Comparison of ENCODE assay signal across 32 cellular contexts in the genomic region with DNA sequence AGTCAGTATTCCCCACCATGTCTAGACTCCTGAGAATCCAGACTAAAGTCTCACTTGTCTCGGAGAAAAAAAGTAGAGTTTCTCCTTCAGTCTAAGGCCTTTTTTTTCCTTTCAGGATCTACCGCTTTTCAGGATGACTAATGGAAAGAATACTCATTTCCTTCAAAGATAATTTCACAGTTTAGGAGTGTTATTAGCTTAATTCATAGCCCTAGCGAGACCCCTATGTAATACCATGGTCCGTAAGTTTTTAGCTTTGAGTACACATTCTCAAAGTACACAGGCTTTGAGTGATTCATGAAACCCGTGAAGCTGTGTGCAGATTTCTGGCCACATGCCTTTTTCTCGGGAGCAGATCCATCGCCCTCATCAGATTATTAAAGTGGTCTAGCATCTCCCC.
"Had no signal": no experiment of that assay in that cellular context is flagged by ENCODE, and none has a peak within 500 bp of the region (broad histone marks: within the 10 kb centered on the region; RNA-seq: fewer than 3 reads in every experiment).

No MANE protein-coding gene starts in this region.

- H3K27ac ChIP-seq: adrenal gland, esophagus muscularis mucosa, foreskin keratinocyte, heart left ventricle, left lung, lower lobe of right lung, neutrophil, skin epidermis, thyroid gland had no signal

- H3K4me1 ChIP-seq: adrenal gland, lower lobe of right lung had no signal

- H3K36me3 Mint-ChIP-seq: activated naive CD8-positive, alpha-beta T cell treated with anti-CD3 and anti-CD28 coated beads for 36 hours; immature natural killer cell; natural killer cell treated with Interleukin-12 subunit alpha and Interleukin-12 subunit beta and Interleukin-15 and Interleukin-18, amount 100 ng/mL, for 72 hours; stimulated activated memory B cell treated with anti-CD40 and anti-IgM and Interleukin-4, amounts not matched to agents 10 μg/mL and 1 μg/mL and 100 μg/mL, for 72 hours had no signal

- DNase-seq: activated CD4-positive, alpha-beta T cell treated with anti-CD3 and anti-CD28 coated beads for 4 hours; activated CD4-positive, alpha-beta T cell treated with anti-CD3 and anti-CD28 coated beads, Interleukin-2, amount 50 U/mL, for 48 hours; activated CD8-positive, alpha-beta memory T cell treated with anti-CD3 and anti-CD28 coated beads for 24 hours; activated effector memory CD4-positive, alpha-beta T cell treated with anti-CD3 and anti-CD28 coated beads, Interleukin-2, amount 50 U/mL, for 16 hours; activated naive CD4-positive, alpha-beta T cell treated with anti-CD3 and anti-CD28 coated beads for 36 hours; activated naive CD8-positive, alpha-beta T cell treated with anti-CD3 and anti-CD28 coated beads for 36 hours; adrenal gland; aorta; cortex of kidney; foreskin keratinocyte; heart left ventricle; hypothalamus; immature natural killer cell; left lung; lower lobe of right lung; mesendoderm; mucosa of descending colon; stimulated activated CD4-positive, alpha-beta T cell treated with anti-CD3 and anti-CD28 coated beads, Interleukin-4, amount 100 ng/mL, for 4 hours; stimulated activated CD8-positive, alpha-beta memory T cell treated with anti-CD3 and anti-CD28 coated beads, Interleukin-4, amount 100 ng/mL, for 48 hours; stimulated activated naive CD8-positive, alpha-beta T cell treated with anti-CD3 and anti-CD28 coated beads, Interleukin-15, amount 100 ng/mL, for 72 hours; substantia nigra; T-helper 1 cell; thyroid gland had no signal

- H3K4me3 Mint-ChIP-seq: activated naive CD4-positive, alpha-beta T cell treated with anti-CD3 and anti-CD28 coated beads for 36 hours; activated naive CD8-positive, alpha-beta T cell treated with anti-CD3 and anti-CD28 coated beads for 36 hours; activated T-helper 1 cell treated with anti-CD3 and anti-CD28 coated beads, Interleukin-12 subunit alpha, Interleukin-12 subunit beta, Interleukin-2, Interleukin-4 antibody, amounts not matched to agents 30 ng/mL and 10 ng/mL and 1 ng/mL, durations not matched to agents 14 hours and 24 hours and 36 hours; brain; immature natural killer cell; natural killer cell treated with Interleukin-12 subunit alpha and Interleukin-12 subunit beta and Interleukin-15 and Interleukin-18, amount 100 ng/mL, for 72 hours; stimulated activated memory B cell treated with anti-CD40 and anti-IgM and Interleukin-4, amounts not matched to agents 10 μg/mL and 1 μg/mL and 100 μg/mL, for 72 hours; stimulated activated naive CD8-positive, alpha-beta T cell treated with anti-CD3 and anti-CD28 coated beads, Interleukin-15, amount 100 ng/mL, for 72 hours; T-helper 2 cell treated with Interferon-gamma antibody and Interleukin-4, amounts not matched to agents 5 μg/mL and 100 μg/mL, for 36 hours had no signal

- H3K9me3 ChIP-seq: adrenal gland, esophagus muscularis mucosa, heart left ventricle, left lung, lower lobe of right lung, mucosa of descending colon, neutrophil, thyroid gland had no signal

- H3K27me3 ChIP-seq: adrenal gland, esophagus muscularis mucosa, foreskin keratinocyte, heart left ventricle, left lung, neutrophil, thyroid gland had no signal

- H3K9me3 Mint-ChIP-seq: activated naive CD4-positive, alpha-beta T cell treated with anti-CD3 and anti-CD28 coated beads for 36 hours; activated naive CD8-positive, alpha-beta T cell treated with anti-CD3 and anti-CD28 coated beads for 36 hours; activated T-helper 1 cell treated with anti-CD3 and anti-CD28 coated beads, Interleukin-12 subunit alpha, Interleukin-12 subunit beta, Interleukin-2, Interleukin-4 antibody, amounts not matched to agents 30 ng/mL and 10 ng/mL and 1 ng/mL, durations not matched to agents 14 hours and 24 hours and 36 hours; immature natural killer cell; natural killer cell treated with Interleukin-12 subunit alpha and Interleukin-12 subunit beta and Interleukin-15 and Interleukin-18, amount 100 ng/mL, for 72 hours; stimulated activated naive CD8-positive, alpha-beta T cell treated with anti-CD3 and anti-CD28 coated beads, Interleukin-15, amount 100 ng/mL, for 72 hours; T-helper 2 cell treated with Interferon-gamma antibody and Interleukin-4, amounts not matched to agents 5 μg/mL and 100 μg/mL, for 36 hours had no signal

- H3K36me3 ChIP-seq: adrenal gland, esophagus muscularis mucosa, heart left ventricle, left lung, lower lobe of right lung, neutrophil, thyroid gland had no signal

- H3K4me3 ChIP-seq: adrenal gland, esophagus muscularis mucosa, heart left ventricle, left lung, lower lobe of right lung, mucosa of descending colon, skin epidermis, thyroid gland had no signal

- H3K4me1 Mint-ChIP-seq: activated naive CD8-positive, alpha-beta T cell treated with anti-CD3 and anti-CD28 coated beads for 36 hours; immature natural killer cell; stimulated activated memory B cell treated with anti-CD40 and anti-IgM and Interleukin-4, amounts not matched to agents 10 μg/mL and 1 μg/mL and 100 μg/mL, for 72 hours; stimulated activated naive CD8-positive, alpha-beta T cell treated with anti-CD3 and anti-CD28 coated beads, Interleukin-15, amount 100 ng/mL, for 72 hours had no signal

- H3K27ac Mint-ChIP-seq: activated naive CD4-positive, alpha-beta T cell treated with anti-CD3 and anti-CD28 coated beads for 36 hours; activated naive CD8-positive, alpha-beta T cell treated with anti-CD3 and anti-CD28 coated beads for 36 hours; activated T-helper 1 cell treated with anti-CD3 and anti-CD28 coated beads, Interleukin-12 subunit alpha, Interleukin-12 subunit beta, Interleukin-2, Interleukin-4 antibody, amounts not matched to agents 30 ng/mL and 10 ng/mL and 1 ng/mL, durations not matched to agents 14 hours and 24 hours and 36 hours; immature natural killer cell; natural killer cell treated with Interleukin-12 subunit alpha and Interleukin-12 subunit beta and Interleukin-15 and Interleukin-18, amount 100 ng/mL, for 72 hours; stimulated activated memory B cell treated with anti-CD40 and anti-IgM and Interleukin-4, amounts not matched to agents 10 μg/mL and 1 μg/mL and 100 μg/mL, for 72 hours; stimulated activated naive CD8-positive, alpha-beta T cell treated with anti-CD3 and anti-CD28 coated beads, Interleukin-15, amount 100 ng/mL, for 72 hours; T-helper 2 cell treated with Interferon-gamma antibody and Interleukin-4, amounts not matched to agents 5 μg/mL and 100 μg/mL, for 36 hours had no signal

- ATAC-seq: foreskin keratinocyte; heart left ventricle; left lung; lower lobe of right lung; mucosa of descending colon; natural killer cell treated with Interleukin-12 subunit alpha and Interleukin-12 subunit beta and Interleukin-15 and Interleukin-18, amount 100 ng/mL, for 72 hours; sciatic nerve; stimulated activated memory B cell treated with anti-CD40 and anti-IgM and Interleukin-4, amounts not matched to agents 10 μg/mL and 1 μg/mL and 100 μg/mL, for 72 hours; stimulated activated naive CD8-positive, alpha-beta T cell treated with anti-CD3 and anti-CD28 coated beads, Interleukin-15, amount 100 ng/mL, for 72 hours had no signal

- H3K27me3 Mint-ChIP-seq: activated naive CD8-positive, alpha-beta T cell treated with anti-CD3 and anti-CD28 coated beads for 36 hours; brain; natural killer cell treated with Interleukin-12 subunit alpha and Interleukin-12 subunit beta and Interleukin-15 and Interleukin-18, amount 100 ng/mL, for 72 hours; stimulated activated memory B cell treated with anti-CD40 and anti-IgM and Interleukin-4, amounts not matched to agents 10 μg/mL and 1 μg/mL and 100 μg/mL, for 72 hours; stimulated activated naive CD8-positive, alpha-beta T cell treated with anti-CD3 and anti-CD28 coated beads, Interleukin-15, amount 100 ng/mL, for 72 hours had no signal
